Comparison of ENCODE assay signal across 16 cellular contexts in the genomic region with DNA sequence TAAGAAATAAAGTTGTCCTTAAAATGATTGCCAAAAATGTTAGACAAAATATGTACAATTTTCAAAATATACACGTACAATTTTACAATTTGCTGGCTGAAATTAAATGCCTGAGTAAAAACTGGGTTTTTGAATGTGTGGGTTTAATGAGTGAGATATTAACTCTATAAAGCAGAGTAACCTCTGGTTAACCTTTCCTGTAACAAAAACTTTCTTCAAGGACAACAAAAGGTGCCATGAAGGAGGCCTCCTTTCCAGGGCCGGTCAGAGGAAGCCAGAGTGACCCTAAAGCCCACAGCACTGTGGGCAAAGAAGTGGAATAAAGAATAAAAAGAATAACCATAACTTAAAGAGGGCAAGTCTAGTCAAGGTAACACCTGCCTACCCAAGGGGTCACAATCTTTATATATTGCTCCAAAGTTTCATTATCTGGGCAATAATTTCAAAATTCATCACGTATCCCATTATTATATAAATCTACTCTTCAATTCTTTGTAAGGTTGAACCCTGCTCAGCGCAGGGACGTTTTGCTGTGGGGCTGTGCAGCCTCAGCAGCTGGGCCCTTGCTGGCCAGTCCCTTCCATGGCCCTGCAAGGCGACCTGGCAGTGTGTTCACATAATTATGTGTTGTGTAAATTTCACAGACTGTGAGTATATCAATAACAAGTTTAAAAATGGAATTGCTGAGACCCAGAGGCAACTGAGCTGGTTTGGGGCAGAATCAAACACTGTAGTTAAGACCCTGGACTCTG. TPM values are rescaled to one million over a fixed set of nuclear protein-coding genes. Genes with fewer than 3 reads are reported as not detected.
DNase-seq lines count a peak whose midpoint lies in the region; ATAC-seq, FAIRE-seq and TF ChIP-seq lines count a peak whose summit lies in the region.
"Had no signal": no experiment of that assay in that cellular context is flagged by ENCODE, and none has a peak within 500 bp of the region (broad histone marks: within the 10 kb centered on the region; RNA-seq: fewer than 3 reads in every experiment).

No MANE protein-coding gene starts in this region.

- DNase-seq in RCC 7860 (ENCODE audit: low spot score) (no peak), neural progenitor cell (ENCODE audit: low spot score) (no peak), spleen (peak; percentile 37), transverse colon (no peak), vagina (ENCODE audit: extremely low spot score in 2 of 2) (no peak)
- DNase-seq: DMS53, GF-D8 had no signal

- no peak for TF ChIP-seq CTCF in neural progenitor cell (IDR thresholded peaks at IDR 0.05)
- no peak for TF ChIP-seq CTCF in spleen (IDR thresholded peaks at IDR 0.05 in 8 of 11, conservative IDR thresholded peaks at IDR 0.05 in 3 of 11)
- no peak for TF ChIP-seq CTCF in transverse colon (IDR thresholded peaks at IDR 0.05)
- TF ChIP-seq CTCF in vagina (IDR thresholded peaks at IDR 0.05) = no peak

- no peak overlapping the region for H2AFZ ChIP-seq in neural progenitor cell (replicated peaks)

- H3K27me3 Mint-ChIP-seq in neural progenitor cell (ENCODE audit: insufficient read depth, low read depth) = peaks cover 16% of the 10 kb centered on the region

- H3K4me3 ChIP-seq in neural progenitor cell (no peak overlapping the region), spleen (no peak overlapping the region), transverse colon (no peak overlapping the region), vagina (no peak overlapping the region)
- H3K4me3 ChIP-seq: A549, BLaER1, HAP-1 had no signal

- FAIRE-seq in RCC 7860 (lab: Jason Lieb, UNC) = peak; percentile 91
- FAIRE-seq: A549, GM19239, H1, HepG2, HTR-8/SVneo had no signal

- no peaks in the 10 kb centered on the region for H3K27me3 ChIP-seq in neural progenitor cell
- peaks cover 0 to 18% (median 0%) of the 10 kb centered on the region in 7 donors for H3K27me3 ChIP-seq in spleen (replicated peaks in 1 of 7)
- H3K27me3 ChIP-seq in transverse colon = no peaks in the 10 kb centered on the region
- H3K27me3 ChIP-seq in vagina = no peaks in the 10 kb centered on the region
- H3K27me3 ChIP-seq: BLaER1 had no signal

- no peaks in the 10 kb centered on the region for H3F3A ChIP-seq in neural progenitor cell (ENCODE audit: low read depth)

- peaks cover 59% of the 10 kb centered on the region for H3K4me1 Mint-ChIP-seq in neural progenitor cell

- intact Hi-C loops in spleen (cut with DNase I; ENCODE audit: low total_unique reads) = no loop called here
- intact Hi-C loops in transverse colon (cut with DNase I; ENCODE audit: low total_unique reads) = no loop called here
- intact Hi-C loops in vagina (cut with DNase I) = no loop called here

- H3K4me2 ChIP-seq in neural progenitor cell = no peak overlapping the region
- H3K4me2 ChIP-seq: A549, BLaER1 had no signal

- peak overlapping the region; percentile 78 for H3K27ac Mint-ChIP-seq in neural progenitor cell
- H3K27ac Mint-ChIP-seq: CD8-positive, alpha-beta memory T cell had no signal

- TF ChIP-seq POLR2A in spleen (IDR thresholded peaks at IDR 0.05) (no peak), transverse colon (IDR thresholded peaks at IDR 0.05) (no peak), vagina (IDR thresholded peaks at IDR 0.05) (no peak)

- H3K9ac ChIP-seq in neural progenitor cell = no peak overlapping the region
- H3K9ac ChIP-seq: BLaER1 had no signal

- 75 to 89% (median 82%) methylated on average over 6 of the region's 6 CpGs for WGBS in spleen, 5 donors
- 65 to 75% methylated on average over 5 to 6 of the region's 6 CpGs for WGBS in transverse colon (ENCODE audit: low coverage in 1 of 2), 2 donors

- no peaks in the 10 kb centered on the region for H3K9me3 Mint-ChIP-seq in neural progenitor cell
- H3K9me3 Mint-ChIP-seq: CD8-positive, alpha-beta memory T cell had no signal

- no peaks in the 10 kb centered on the region for H3K79me2 ChIP-seq in neural progenitor cell (ENCODE audit: low read depth)

- no peak for TF ChIP-seq EP300 in transverse colon (IDR thresholded peaks at IDR 0.05; ENCODE audit: low read depth)

- no peaks in the 10 kb centered on the region for H3K36me3 Mint-ChIP-seq in neural progenitor cell
- H3K36me3 Mint-ChIP-seq: CD8-positive, alpha-beta memory T cell had no signal

- no peak for ATAC-seq in HG03159 (IDR thresholded peaks at IDR 0.05; ENCODE audit: unreplicated experiment)
- ATAC-seq: A549, HepG2 had no signal

- H3K9me3 ChIP-seq in neural progenitor cell (ENCODE audit: low read depth) (no peaks in the 10 kb centered on the region), spleen (no peaks in the 10 kb centered on the region), transverse colon (no peaks in the 10 kb centered on the region), vagina (no peaks in the 10 kb centered on the region)
- H3K9me3 ChIP-seq: A549, BLaER1, HAP-1 had no signal

- H3K36me3 ChIP-seq in neural progenitor cell = no peaks in the 10 kb centered on the region
- H3K36me3 ChIP-seq in spleen = no peaks in the 10 kb centered on the region
- no peaks in the 10 kb centered on the region for H3K36me3 ChIP-seq in transverse colon
- H3K36me3 ChIP-seq in vagina = no peaks in the 10 kb centered on the region
- H3K36me3 ChIP-seq: BLaER1, HAP-1 had no signal

- no peak overlapping the region for H3K4me3 Mint-ChIP-seq in neural progenitor cell

- no peaks in the 10 kb centered on the region for H3K4me1 ChIP-seq in neural progenitor cell
- H3K4me1 ChIP-seq in spleen = no peaks in the 10 kb centered on the region
- no peaks in the 10 kb centered on the region for H3K4me1 ChIP-seq in transverse colon
- no peaks in the 10 kb centered on the region for H3K4me1 ChIP-seq in vagina
- H3K4me1 ChIP-seq: A549, HAP-1 had no signal

- in situ Hi-C loops in transverse colon (cut with MboI; ENCODE audit: low pct_ligation_motif_present in 1 of 4, low pct_unique_long_range_greater_than_20kb in 1 of 4, low sequenced_read_pairs in 3 of 4) = no loop called here

- H3K27ac ChIP-seq in neural progenitor cell (no peak overlapping the region), spleen (no peak overlapping the region), transverse colon (no peak overlapping the region), vagina (no peak overlapping the region)
- H3K27ac ChIP-seq: A549, BLaER1 had no signal

- no peaks in the 10 kb centered on the region for H4K20me1 ChIP-seq in neural progenitor cell (ENCODE audit: low read depth)
- H4K20me1 ChIP-seq: BLaER1 had no signal

RNA-seq across cellular contexts. Expression of a gene that starts 16.3 kb away (rescaled TPM):
- total RNA-seq in neural progenitor cell (ENCODE audit: low replicate concordance) (not detected in 2 replicates), spleen (10 to 100 TPM in 3 of 7 donors, 1 to 10 TPM in 4; 4.7 to 18.8 (median 8.1) TPM), transverse colon (10 to 100 TPM in 1 of 4 donors, 1 to 10 TPM in 3; 3.7 to 14.3 (median 5.1) TPM), vagina (71.0 TPM)
- 10 to 100 TPM in 1 of 3 donors, 1 to 10 TPM in 2; 8.4 to 12.7 (median 9.0) TPM for polyA plus RNA-seq in spleen
- total RNA-seq: H1, HepG2 had no signal
- polyA plus RNA-seq: A549, H1, HepG2 had no signal
